11 cellular contexts compared by ENCODE assay signal in genomic region chr7:151665363-151665762, GRCh38.
DNase-seq lines count a peak whose midpoint lies in the region; TF ChIP-seq lines count a peak whose summit lies in the region.
"Had no signal": no experiment of that assay in that cellular context is flagged by ENCODE, and none has a peak within 500 bp of the region (broad histone marks: within the 10 kb centered on the region; RNA-seq: fewer than 3 reads in every experiment).

No MANE protein-coding gene starts in this region.

- no peak overlapping the region for H3K23ac ChIP-seq in mesenchymal stem cell (ENCODE audit: low read length in 2 of 2)

- no peak overlapping the region for H2BK120ac ChIP-seq in mesenchymal stem cell (ENCODE audit: low read depth, low read length)

- no peak overlapping the region for H2BK5ac ChIP-seq in mesenchymal stem cell (ENCODE audit: low read depth, low read length, poor library complexity, severe bottlenecking)

- no peak overlapping the region for H3K27ac Mint-ChIP-seq in endodermal cell
- H3K27ac Mint-ChIP-seq: activated naive CD4-positive, alpha-beta T cell treated with anti-CD3 and anti-CD28 coated beads, Interleukin-2, amount 50 U/mL, for 24 hours; stimulated activated memory B cell treated with anti-CD40 and anti-IgM and Interleukin-4, amounts not matched to agents 10 μg/mL and 1 μg/mL and 100 μg/mL, for 72 hours had no signal

- POLR2A ChIA-PET in SK-N-SH (lab: Yijun Ruan, JAX) = no interaction called here

- H3K14ac ChIP-seq in mesenchymal stem cell (ENCODE audit: low read length in 2 of 2) = no peak overlapping the region

- H3K9me3 Mint-ChIP-seq in endodermal cell = peaks cover 11% of the 10 kb centered on the region

- H2AFZ ChIP-seq in SK-N-SH (ENCODE audit: low read depth) (peak overlapping the region; percentile 11; the same call in 1 of the 2 replicates), mesenchymal stem cell (ENCODE audit: low read depth, low read length) (no peak overlapping the region), MM.1S (ENCODE audit: low read length) (no peak overlapping the region)

- H4K91ac ChIP-seq in mesenchymal stem cell (ENCODE audit: low read length) = no peak overlapping the region

- CTCF ChIA-PET in SK-N-SH (lab: Yijun Ruan, JAX) = interaction anchor here (1.1 to 5.6 kb wide), 3 partner anchors 27 to 94 kb away, joined by 4 to 19 read pairs (median 6); no protein-coding TSS in a partner anchor

- no peak overlapping the region for H2BK12ac ChIP-seq in mesenchymal stem cell (ENCODE audit: low read length in 2 of 2)

- no peak for TF ChIP-seq CTCF in SK-N-SH (IDR thresholded peaks at IDR 0.05)
- TF ChIP-seq CTCF in thyroid gland (IDR thresholded peaks at IDR 0.05) = no peak
- no peak for TF ChIP-seq CTCF in endodermal cell (conservative IDR thresholded peaks at IDR 0.05)
- TF ChIP-seq CTCF in MM.1S (IDR thresholded peaks at IDR 0.05; ENCODE audit: low read length) = no peak

- 69% methylated on average over 6 of the region's 6 CpGs for WGBS in SK-N-SH (ENCODE audit: low lambda C conversion rate)
- WGBS in mesenchymal stem cell = 85% methylated on average over 5 of the region's 6 CpGs
- WGBS in thyroid gland, 2 donors = 61 to 88% methylated on average over 6 of the region's 6 CpGs
- 86 to 88% methylated on average over 6 of the region's 6 CpGs for WGBS in endodermal cell (ENCODE audit: insufficient coverage in 1 of 2, insufficient read length in 1 of 2), 2 experiments

- H3F3A ChIP-seq in SK-N-SH (replicated peaks; ENCODE audit: insufficient read depth) (peaks cover 12% of the 10 kb centered on the region), MM.1S (ENCODE audit: insufficient read depth, low read length) (no peaks in the 10 kb centered on the region)

- peaks cover 5% of the 10 kb centered on the region for H3K4me1 Mint-ChIP-seq in endodermal cell
- H3K4me1 Mint-ChIP-seq: stimulated activated memory B cell treated with anti-CD40 and anti-IgM and Interleukin-4, amounts not matched to agents 10 μg/mL and 1 μg/mL and 100 μg/mL, for 72 hours had no signal

- H3K79me2 ChIP-seq in SK-N-SH (ENCODE audit: insufficient read depth) = no peaks in the 10 kb centered on the region
- no peaks in the 10 kb centered on the region for H3K79me2 ChIP-seq in MM.1S (ENCODE audit: low read length)

- H3K36me3 ChIP-seq in SK-N-SH (replicated peaks in 1 of 2; ENCODE audit: control insufficient read depth in 1 of 2, insufficient read depth in 2 of 2, low read length in 1 of 2) (no peaks in the 10 kb centered on the region), mesenchymal stem cell (ENCODE audit: control insufficient read depth in 1 of 2, insufficient read depth in 2 of 2, low read depth in 1 of 2, low read length in 2 of 2) (no peaks in the 10 kb centered on the region), thyroid gland (no peaks in the 10 kb centered on the region), endodermal cell (ENCODE audit: control insufficient read depth, insufficient read depth, low read length) (no peaks in the 10 kb centered on the region), MM.1S (replicated peaks; ENCODE audit: insufficient read depth, low read length) (no peaks in the 10 kb centered on the region)

- H3K4me2 ChIP-seq in SK-N-SH (peak overlapping the region; percentile 8; the same call in 1 of the 2 replicates), mesenchymal stem cell (ENCODE audit: low read length, poor library complexity, severe bottlenecking) (no peak overlapping the region), MM.1S (ENCODE audit: low read depth, low read length) (no peak overlapping the region)

- H3K4ac ChIP-seq in mesenchymal stem cell (ENCODE audit: low read depth in 1 of 2, low read length in 2 of 2) = no peak overlapping the region

- no peaks in the 10 kb centered on the region for H3K27me3 Mint-ChIP-seq in endodermal cell (ENCODE audit: insufficient read depth)
- H3K27me3 Mint-ChIP-seq: activated naive CD4-positive, alpha-beta T cell treated with anti-CD3 and anti-CD28 coated beads, Interleukin-2, amount 50 U/mL, for 24 hours; stimulated activated memory B cell treated with anti-CD40 and anti-IgM and Interleukin-4, amounts not matched to agents 10 μg/mL and 1 μg/mL and 100 μg/mL, for 72 hours had no signal

- no peak for DNase-seq in SK-N-SH
- peak; percentile 70 for DNase-seq in fibroblast of gingiva (ENCODE audit: low read depth)
- DNase-seq in mesenchymal stem cell = peak; percentile 90
- DNase-seq in thyroid gland = peak; percentile 54 to 63
- no peak for DNase-seq in endodermal cell
- no peak for DNase-seq in COR-L47 (lab: John Stamatoyannopoulos, UW)
- no peak for DNase-seq in MM.1S
- DNase-seq: activated CD4-positive, alpha-beta T cell treated with anti-CD3 and anti-CD28 coated beads for 48 hours; stimulated activated CD4-positive, alpha-beta T cell treated with anti-CD3 and anti-CD28 coated beads, Interleukin-15, amount 100 ng/mL, for 24 hours had no signal

- H3K79me1 ChIP-seq in mesenchymal stem cell (replicated peaks; ENCODE audit: low read length, poor library complexity, severe bottlenecking) = no peaks in the 10 kb centered on the region

- H3K4me1 ChIP-seq in SK-N-SH (ENCODE audit: control insufficient read depth in 1 of 2, insufficient read depth in 2 of 2, low read depth in 1 of 2, low read length in 1 of 2) (peaks cover 0 to 4% of the 10 kb centered on the region in 2 experiments; a peak in 1 of 4 replicates), mesenchymal stem cell (ENCODE audit: control insufficient read depth, insufficient read depth, low read depth, low read length) (peaks cover 3% of the 10 kb centered on the region), thyroid gland (peaks cover 24 to 33% of the 10 kb centered on the region in 2 donors), endodermal cell (ENCODE audit: control insufficient read depth, insufficient read depth, low read length) (peaks cover 3% of the 10 kb centered on the region), MM.1S (ENCODE audit: low read length) (no peaks in the 10 kb centered on the region)

- H3K27ac ChIP-seq in SK-N-SH (ENCODE audit: low read depth in 2 of 2, low read length in 1 of 2) = peak overlapping the region in 1 of 2 experiments; percentile 26; a peak in 1 of 4 replicates
- no peak overlapping the region for H3K27ac ChIP-seq in mesenchymal stem cell (ENCODE audit: low read length, poor library complexity, severe bottlenecking)
- H3K27ac ChIP-seq in thyroid gland = peak overlapping the region in 2 of 3 donors; percentile 19 to 31
- no peak overlapping the region for H3K27ac ChIP-seq in endodermal cell (ENCODE audit: low read depth, low read length)
- no peak overlapping the region for H3K27ac ChIP-seq in MM.1S (ENCODE audit: low read length)

- H3K4me3 Mint-ChIP-seq in endodermal cell = no peak overlapping the region
- H3K4me3 Mint-ChIP-seq: activated naive CD4-positive, alpha-beta T cell treated with anti-CD3 and anti-CD28 coated beads, Interleukin-2, amount 50 U/mL, for 24 hours; stimulated activated memory B cell treated with anti-CD40 and anti-IgM and Interleukin-4, amounts not matched to agents 10 μg/mL and 1 μg/mL and 100 μg/mL, for 72 hours had no signal

- H3K18ac ChIP-seq in mesenchymal stem cell (ENCODE audit: low read depth in 1 of 2, low read length in 2 of 2) = no peak overlapping the region

- H3K27me3 ChIP-seq in SK-N-SH (ENCODE audit: insufficient read depth) = no peaks in the 10 kb centered on the region
- no peaks in the 10 kb centered on the region for H3K27me3 ChIP-seq in mesenchymal stem cell (ENCODE audit: control insufficient read depth in 1 of 2, insufficient read depth in 1 of 2, low read length in 2 of 2)
- no peaks in the 10 kb centered on the region for H3K27me3 ChIP-seq in thyroid gland
- no peaks in the 10 kb centered on the region for H3K27me3 ChIP-seq in endodermal cell (ENCODE audit: control insufficient read depth, insufficient read depth, low read length, poor library complexity, severe bottlenecking)
- no peaks in the 10 kb centered on the region for H3K27me3 ChIP-seq in MM.1S (replicated peaks; ENCODE audit: insufficient read depth, low read length)

- H4K20me1 ChIP-seq in SK-N-SH (ENCODE audit: insufficient read depth) (no peaks in the 10 kb centered on the region), MM.1S (ENCODE audit: insufficient read depth, low read length) (no peaks in the 10 kb centered on the region)

- no peak overlapping the region for H3K4me3 ChIP-seq in SK-N-SH (ENCODE audit: low read depth in 2 of 2, low read length in 1 of 2)
- H3K4me3 ChIP-seq in mesenchymal stem cell (ENCODE audit: insufficient read depth in 1 of 2, low read depth in 1 of 2, low read length in 2 of 2) = peak overlapping the region in 1 of 2 experiments; percentile 5
- no peak overlapping the region for H3K4me3 ChIP-seq in thyroid gland (replicated peaks in 1 of 3)
- no peak overlapping the region for H3K4me3 ChIP-seq in endodermal cell (ENCODE audit: low read length)
- H3K4me3 ChIP-seq in MM.1S (ENCODE audit: low read length) = no peak overlapping the region

- H4K8ac ChIP-seq in mesenchymal stem cell (ENCODE audit: low read length) = no peak overlapping the region

- TF ChIP-seq EP300 in SK-N-SH (IDR thresholded peaks at IDR 0.05; ENCODE audit: borderline replicate concordance in 1 of 2, low read depth in 1 of 2, low read length in 1 of 2) = no peak; a peak in 1 of 4 replicates

- TF ChIP-seq POLR2A in thyroid gland (IDR thresholded peaks at IDR 0.05) = no peak

- H3K9me2 ChIP-seq in SK-N-SH (no peaks in the 10 kb centered on the region), MM.1S (replicated peaks; ENCODE audit: insufficient read depth, low read length) (no peaks in the 10 kb centered on the region)

- H2BK15ac ChIP-seq in mesenchymal stem cell (ENCODE audit: low read depth, poor library complexity, severe bottlenecking) = no peak overlapping the region

- no peaks in the 10 kb centered on the region for H3K36me3 Mint-ChIP-seq in endodermal cell (ENCODE audit: low read depth)

- H2AK5ac ChIP-seq in mesenchymal stem cell (ENCODE audit: low read length, severe bottlenecking) = no peak overlapping the region

- TF ChIP-seq RAD21 in SK-N-SH (IDR thresholded peaks at IDR 0.05; ENCODE audit: low read length) = no peak

- H3K9me3 ChIP-seq in SK-N-SH (no peaks in the 10 kb centered on the region), mesenchymal stem cell (ENCODE audit: control insufficient read depth, low read length) (peaks cover 2% of the 10 kb centered on the region), thyroid gland (no peaks in the 10 kb centered on the region), endodermal cell (ENCODE audit: control insufficient read depth, low read length) (peaks cover 24% of the 10 kb centered on the region), MM.1S (replicated peaks; ENCODE audit: insufficient read depth, low read length) (no peaks in the 10 kb centered on the region)

- intact Hi-C loops in thyroid gland (cut with DNase I) = no loop called here

- H3K9ac ChIP-seq in SK-N-SH (no peak overlapping the region), mesenchymal stem cell (ENCODE audit: low read length) (no peak overlapping the region), endodermal cell (ENCODE audit: extremely low read depth, low read length, poor library complexity, severe bottlenecking) (no peak overlapping the region), MM.1S (ENCODE audit: low read length) (no peak overlapping the region)

TF ChIP-seq in SK-N-SH, 30 proteins besides CTCF, POLR2A, EP300 and RAD21 (continues in another document):
- TF ChIP-seq NRF1 (IDR thresholded peaks at IDR 0.05; ENCODE audit: low read depth, low read length) = no peak
- no peak for TF ChIP-seq MXI1 (IDR thresholded peaks at IDR 0.05; ENCODE audit: low read depth, low read length)

Comparison
In these comparisons a context has a peak if more than half of its experiments do, and no peak if none do; other contexts are left out.
1. DNase-seq: peak in fibroblast of gingiva (single experiment), mesenchymal stem cell (single experiment) and thyroid gland (2 of 2); none in SK-N-SH (single experiment), endodermal cell (single experiment), COR-L47 (single experiment) and MM.1S (single experiment).
2. H3K27ac ChIP-seq: peak in thyroid gland (2 of 3); none in mesenchymal stem cell (single experiment), endodermal cell (single experiment) and MM.1S (single experiment).